ENCODE assay signal across 18 cellular contexts in the genomic region with DNA sequence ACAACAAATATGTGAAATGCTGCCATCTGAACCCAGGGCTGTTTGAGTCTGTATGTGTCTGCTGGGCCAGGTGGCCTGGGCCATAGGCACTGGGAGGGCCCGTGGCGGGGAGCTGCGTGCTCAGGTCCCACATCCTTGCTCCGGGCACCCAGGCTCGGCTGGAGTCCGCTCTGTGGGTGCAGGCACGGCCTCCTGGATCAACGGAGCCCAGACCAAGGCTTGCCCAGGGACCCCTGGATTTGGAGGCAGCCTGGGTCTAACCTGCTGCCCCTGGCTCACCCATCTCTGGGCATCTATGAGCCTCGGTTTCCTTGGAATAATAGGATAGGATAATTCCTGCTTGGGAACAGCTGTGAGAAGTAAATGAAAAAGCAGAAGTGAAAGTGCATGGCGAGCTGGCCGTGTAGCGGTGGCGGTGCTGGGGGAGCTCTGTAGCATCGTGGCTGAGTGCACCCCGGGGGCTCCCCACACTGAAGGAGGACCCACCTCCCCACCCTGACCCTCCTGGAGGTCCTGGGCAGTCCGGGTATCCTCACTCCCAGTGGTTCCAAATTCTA. TPM values are rescaled to one million over a fixed set of nuclear protein-coding genes. Genes with fewer than 3 reads are reported as not detected.
DNase-seq lines count a peak whose midpoint lies in the region; ATAC-seq, FAIRE-seq and TF ChIP-seq lines count a peak whose summit lies in the region.
"Had no signal": no experiment of that assay in that cellular context is flagged by ENCODE, and none has a peak within 500 bp of the region (broad histone marks: within the 10 kb centered on the region; RNA-seq: fewer than 3 reads in every experiment).

No MANE protein-coding gene starts in this region.

- H3K27ac ChIP-seq in CD4-positive, alpha-beta memory T cell (ENCODE audit: low read depth, low read length): no peak overlapping the region
- H3K27ac ChIP-seq in HL-60 (replicated peaks): no peak overlapping the region
- H3K27ac ChIP-seq: esophagus squamous epithelium, KMS-11, VCaP had no signal

- H3K4me3 Mint-ChIP-seq in CD4-positive, alpha-beta memory T cell: peak overlapping the region in 7 of 8 donors; percentile 42 to 72 (median 65)
- H3K4me3 Mint-ChIP-seq in activated B cell treated with CpG ODN at 0.5 μM for 24 hours (peak overlapping the region; percentile 15), type B pancreatic cell (no peak overlapping the region)

- H3K36me3 Mint-ChIP-seq in CD4-positive, alpha-beta memory T cell: no peaks in the 10 kb centered on the region
- no peaks in the 10 kb centered on the region for H3K36me3 Mint-ChIP-seq in activated B cell treated with CpG ODN at 0.5 μM for 24 hours (ENCODE audit: low read depth)
- H3K36me3 Mint-ChIP-seq in type B pancreatic cell: no peaks in the 10 kb centered on the region

- no peaks in the 10 kb centered on the region for H3K9me3 ChIP-seq in CD4-positive, alpha-beta memory T cell (ENCODE audit: control insufficient read depth in 1 of 2, low read length in 2 of 2)
- H3K9me3 ChIP-seq in mucosa of stomach (ENCODE audit: control insufficient read depth, low read length): no peaks in the 10 kb centered on the region
- H3K9me3 ChIP-seq: esophagus squamous epithelium had no signal

- no peaks in the 10 kb centered on the region for H3K27me3 ChIP-seq in CD4-positive, alpha-beta memory T cell (ENCODE audit: insufficient read depth, low read length)
- H3K27me3 ChIP-seq in HL-60 (ENCODE audit: insufficient read depth, poor library complexity, severe bottlenecking) (no peaks in the 10 kb centered on the region), mucosa of stomach (ENCODE audit: control insufficient read depth, insufficient read depth, low read length) (peaks cover 5% of the 10 kb centered on the region)

- CTCF ChIA-PET in CD4-positive, alpha-beta memory T cell (lab: Charles Lee; ENCODE audit: partially characterized antibody): interaction anchor here (2.8 kb wide), 1 partner anchor 23 kb away, joined by 14 read pairs; no protein-coding TSS in a partner anchor
- CTCF ChIA-PET in activated B cell treated with CpG ODN at 0.5 μM for 24 hours (lab: Charles Lee): no interaction called here

- no peak for FAIRE-seq in HTR-8/SVneo (lab: Jason Lieb, UNC)
- FAIRE-seq: H54 had no signal

- H3K27ac Mint-ChIP-seq in CD4-positive, alpha-beta memory T cell: peak overlapping the region in 6 of 7 donors; percentile 48 to 88 (median 74)
- no peak overlapping the region for H3K27ac Mint-ChIP-seq in activated B cell treated with CpG ODN at 0.5 μM for 24 hours
- no peak overlapping the region for H3K27ac Mint-ChIP-seq in type B pancreatic cell
- H3K27ac Mint-ChIP-seq: activated T-helper 2 cell treated with anti-CD3 and anti-CD28 coated beads, Interferon-gamma antibody, Interleukin-2, Interleukin-4, amounts not matched to agents 10 μg/mL and 5 μg/mL and 100 μg/mL, durations not matched to agents 14 hours and 24 hours and 36 hours had no signal

- ATAC-seq in activated B cell treated with CpG ODN at 0.5 μM for 24 hours (ENCODE audit: low read depth) (peak; percentile 76), GM18502 (IDR thresholded peaks at IDR 0.05; ENCODE audit: poor library complexity, unreplicated experiment) (no peak)

- H3K36me3 ChIP-seq in CD4-positive, alpha-beta memory T cell (ENCODE audit: insufficient read depth, low read length): no peaks in the 10 kb centered on the region
- no peaks in the 10 kb centered on the region for H3K36me3 ChIP-seq in mucosa of stomach (ENCODE audit: control insufficient read depth, insufficient read depth, low read length)
- H3K36me3 ChIP-seq: esophagus squamous epithelium had no signal

- no peaks in the 10 kb centered on the region for H3K27me3 Mint-ChIP-seq in CD4-positive, alpha-beta memory T cell
- H3K27me3 Mint-ChIP-seq in activated B cell treated with CpG ODN at 0.5 μM for 24 hours (peaks cover 6% of the 10 kb centered on the region), type B pancreatic cell (no peaks in the 10 kb centered on the region)

- peaks cover 20 to 70% (median 51%) of the 10 kb centered on the region in 4 donors for H3K4me1 Mint-ChIP-seq in CD4-positive, alpha-beta memory T cell
- H3K4me1 Mint-ChIP-seq in activated B cell treated with CpG ODN at 0.5 μM for 24 hours: peaks cover 12% of the 10 kb centered on the region
- H3K4me1 Mint-ChIP-seq in type B pancreatic cell (ENCODE audit: unreplicated experiment): peaks cover 14% of the 10 kb centered on the region

- no peak for DNase-seq in CD4-positive, alpha-beta memory T cell
- DNase-seq in HL-60 (ENCODE audit: low read depth in 1 of 2, low spot score in 1 of 2) (no peak), activated B cell treated with CpG ODN at 0.5 μM for 24 hours (no peak), NCI-H82 (lab: John Stamatoyannopoulos, UW) (no peak), type B pancreatic cell (ENCODE audit: extremely low spot score, unreplicated experiment) (no peak), HTR-8/SVneo (ENCODE audit: insufficient read length, low spot score) (no peak)
- DNase-seq: cerebellar nuclear complex; COR-L47; esophagus squamous epithelium; mesendoderm; NCI-H345; stimulated activated CD4-positive, alpha-beta T cell treated with anti-CD3 and anti-CD28 coated beads, Interleukin-4, amount 100 ng/mL, for 24 hours had no signal

- POLR2A ChIA-PET in CD4-positive, alpha-beta memory T cell (lab: Charles Lee; ENCODE audit: partially characterized antibody): interaction anchor here (0.6 to 20.1 kb wide), 2 partner anchors 20 to 121 kb away, joined by 3 to 533 read pairs; partner anchors contain the start of gene RNF44
- POLR2A ChIA-PET in activated B cell treated with CpG ODN at 0.5 μM for 24 hours (lab: Charles Lee): interaction anchor here (0.9 kb wide), 1 partner anchor 13 kb away, joined by 7 read pairs; the partner anchor contains the start of gene RNF44

- intact Hi-C loops in CD4-positive, alpha-beta memory T cell (cut with micrococcal nuclease): no loop called here
- intact Hi-C loops in activated B cell treated with CpG ODN at 0.5 μM for 24 hours (cut with micrococcal nuclease): no loop called here

- peaks cover 38% of the 10 kb centered on the region for H3K4me1 ChIP-seq in CD4-positive, alpha-beta memory T cell (ENCODE audit: insufficient read depth, low read length)
- peaks cover 69% of the 10 kb centered on the region for H3K4me1 ChIP-seq in mucosa of stomach (ENCODE audit: control insufficient read depth, insufficient read depth, low read length)

- peak overlapping the region; percentile 87 for H3K9ac ChIP-seq in mucosa of stomach (ENCODE audit: low read length)
- H3K9ac ChIP-seq: KMS-11 had no signal

- no peaks in the 10 kb centered on the region for H3K9me3 Mint-ChIP-seq in CD4-positive, alpha-beta memory T cell
- H3K9me3 Mint-ChIP-seq in activated B cell treated with CpG ODN at 0.5 μM for 24 hours (no peaks in the 10 kb centered on the region), type B pancreatic cell (no peaks in the 10 kb centered on the region)
- H3K9me3 Mint-ChIP-seq: activated T-helper 2 cell treated with anti-CD3 and anti-CD28 coated beads, Interferon-gamma antibody, Interleukin-2, Interleukin-4, amounts not matched to agents 10 μg/mL and 5 μg/mL and 100 μg/mL, durations not matched to agents 14 hours and 24 hours and 36 hours had no signal

- TF ChIP-seq CTCF in HL-60 (IDR thresholded peaks at IDR 0.05; ENCODE audit: insufficient read depth, low read length) (no peak), activated B cell treated with CpG ODN at 0.5 μM for 24 hours (IDR thresholded peaks at IDR 0.05) (no peak), type B pancreatic cell (conservative IDR thresholded peaks at IDR 0.05) (no peak)

- no peak overlapping the region for H3K4me3 ChIP-seq in CD4-positive, alpha-beta memory T cell (ENCODE audit: low read length in 2 of 2)
- H3K4me3 ChIP-seq in HL-60 (replicated peaks; ENCODE audit: insufficient read depth, low read length) (0 out of 2 replicates have a peak overlapping the region, but pooled peaks have one; percentile 4), mucosa of stomach (ENCODE audit: low read length) (no peak overlapping the region)
- H3K4me3 ChIP-seq: esophagus squamous epithelium had no signal

RNA-seq across cellular contexts. Expression of gene CDHR2, which starts 1.2 kb away (rescaled TPM):
- 1 to 10 TPM; 2.9 TPM for total RNA-seq in CD4-positive, alpha-beta memory T cell
- not detected for polyA plus RNA-seq in CD4-positive, alpha-beta memory T cell
- total RNA-seq in activated B cell treated with CpG ODN at 0.5 μM for 24 hours (0.31 and 0.42 TPM in 2 replicates), type B pancreatic cell (ENCODE audit: low replicate concordance) (4.1 TPM in 2 replicates)

RNA-seq across cellular contexts. Expression of gene RNF44, which starts 13.2 kb away (rescaled TPM):
- 100 to 1,000 TPM; 247 to 262 TPM for total RNA-seq in CD4-positive, alpha-beta memory T cell
- polyA plus RNA-seq in CD4-positive, alpha-beta memory T cell: 1 to 10 TPM; 1.1 to 7.1 TPM
- total RNA-seq in activated B cell treated with CpG ODN at 0.5 μM for 24 hours: 78.6 and 96.5 TPM in 2 replicates
- total RNA-seq in type B pancreatic cell (ENCODE audit: low replicate concordance): 85.8 and 103 TPM in 2 replicates

RNA-seq across cellular contexts. Expression of gene GPRIN1, which starts 59.6 kb away (rescaled TPM):
- under 1 TPM; 0.41 to 0.44 TPM for total RNA-seq in CD4-positive, alpha-beta memory T cell
- under 1 TPM in 1 of 2 donors, not detected in 1; 0.37 TPM for polyA plus RNA-seq in CD4-positive, alpha-beta memory T cell
- total RNA-seq in activated B cell treated with CpG ODN at 0.5 μM for 24 hours (2.8 and 3.2 TPM in 2 replicates), type B pancreatic cell (ENCODE audit: low replicate concordance) (3.3 and 6.0 TPM in 2 replicates)

Comparison
In these comparisons a context has a peak if more than half of its experiments do, and no peak if none do; other contexts are left out.
1. H3K27ac Mint-ChIP-seq: peak in CD4-positive, alpha-beta memory T cell (6 of 7); none in activated B cell treated with CpG ODN at 0.5 μM for 24 hours (single experiment) and type B pancreatic cell (single experiment).